ENCODE assay signal across 8 cellular contexts in genomic region chr1:154999651-155000474, GRCh38. TPM values are rescaled to one million over a fixed set of nuclear protein-coding genes. Genes with fewer than 3 reads are reported as not detected.
DNase-seq lines count a peak whose midpoint lies in the region; ATAC-seq and TF ChIP-seq lines count a peak whose summit lies in the region.

No MANE protein-coding gene starts in this region.

- intact Hi-C loops in psoas muscle (cut with DNase I): loop anchor here (1.0 to 5.0 kb wide), 2 partner anchors 38 to 44 kb away; partner anchors contain the start of genes PBXIP1 (in 1 of the 2) and PYGO2 (in 1 of the 2)

- H3K9me3 ChIP-seq in psoas muscle: no peaks in the 10 kb centered on the region

- no peak for ATAC-seq in psoas muscle
- ATAC-seq in GM19463 (IDR thresholded peaks at IDR 0.05; ENCODE audit: unreplicated experiment): no peak
- ATAC-seq in HG03135 (IDR thresholded peaks at IDR 0.05; ENCODE audit: unreplicated experiment): no peak

- H3K27ac ChIP-seq in psoas muscle: peak overlapping the region; percentile 91

- H3K4me1 ChIP-seq in psoas muscle: peaks cover 23% of the 10 kb centered on the region

- no peaks in the 10 kb centered on the region for H3K27me3 ChIP-seq in GM06990 (replicated peaks; ENCODE audit: control insufficient read depth, insufficient read depth, low read length)
- H3K27me3 ChIP-seq in psoas muscle (ENCODE audit: insufficient read depth in 3 of 3, low read length in 2 of 3): no peaks in the 10 kb centered on the region

- 1 to 2% (median 2%) methylated on average over 32 to 41 of the region's 41 CpGs for WGBS in psoas muscle, 3 donors

- TF ChIP-seq CTCF in GM06990 (IDR thresholded peaks at IDR 0.05; ENCODE audit: insufficient read depth, low read length, poor library complexity, severe bottlenecking): no peak
- TF ChIP-seq CTCF in fibroblast of pulmonary artery (IDR thresholded peaks at IDR 0.05; ENCODE audit: low read length, missing control alignments): no peak
- no peak for TF ChIP-seq CTCF in psoas muscle (IDR thresholded peaks at IDR 0.05)

- peak overlapping the region; percentile 96 for H3K4me3 ChIP-seq in GM06990 (replicated peaks; ENCODE audit: low read depth, low read length)
- H3K4me3 ChIP-seq in fibroblast of pulmonary artery (replicated peaks; ENCODE audit: low read depth, low read length): peak overlapping the region; percentile 90
- peak overlapping the region; percentile 78 for H3K4me3 ChIP-seq in psoas muscle

- H3K36me3 ChIP-seq in GM06990 (ENCODE audit: control insufficient read depth, insufficient read depth, low read length) (no peaks in the 10 kb centered on the region), psoas muscle (ENCODE audit: insufficient read depth in 1 of 2, low read depth in 1 of 2) (no peaks in the 10 kb centered on the region)

- peak; percentile 83 for DNase-seq in GM06990 (ENCODE audit: extremely low read depth, insufficient read length)
- peak; percentile 85 for DNase-seq in NAMALWA (ENCODE audit: low spot score)
- DNase-seq in activated T-cell treated with anti-CD3 and anti-CD28 coated beads, Interleukin-2, amount 50 U/mL, for 1 hour: peak; percentile 51
- no peak for DNase-seq in fibroblast of pulmonary artery (ENCODE audit: low read depth)
- peak in 1 of 2 donors; percentile 60 for DNase-seq in psoas muscle
- DNase-seq in GM19240 (ENCODE audit: insufficient read length, low spot score): no peak

RNA-seq across cellular contexts. Expression of gene ZBTB7B, which starts 2.7 kb away (rescaled TPM):
- total RNA-seq in psoas muscle: 10 to 100 TPM; 34.6 to 97.9 (median 70.9) TPM
- 10 to 100 TPM; 20.2 to 55.5 (median 48.7) TPM for polyA plus RNA-seq in psoas muscle

RNA-seq across cellular contexts. Expression of gene LENEP, which starts 6.5 kb away (rescaled TPM):
- total RNA-seq in psoas muscle: not detected
- not detected for polyA plus RNA-seq in psoas muscle

RNA-seq across cellular contexts. Expression of gene FLAD1, which starts 16.7 kb away (rescaled TPM):
- 10 to 100 TPM; 24.5 to 39.4 (median 30.4) TPM for total RNA-seq in psoas muscle
- polyA plus RNA-seq in psoas muscle: 10 to 100 TPM; 32.4 to 52.7 (median 51.6) TPM

RNA-seq across cellular contexts. Expression of gene CKS1B, which starts 25.4 kb away (rescaled TPM):
- total RNA-seq in psoas muscle: 10 to 100 TPM in 1 of 4 donors, 1 to 10 TPM in 3; 5.5 to 13.8 (median 6.9) TPM
- polyA plus RNA-seq in psoas muscle: 10 to 100 TPM; 12.1 to 48.1 (median 30.1) TPM

RNA-seq across cellular contexts. Expression of gene SHC1, which starts 29.3 kb away (rescaled TPM):
- total RNA-seq in psoas muscle: 10 to 100 TPM; 52.3 to 87.2 (median 82.8) TPM
- polyA plus RNA-seq in psoas muscle: 10 to 100 TPM; 33.2 to 67.3 (median 43.8) TPM

Comparison
In these comparisons a context has a peak if more than half of its experiments do, and no peak if none do; other contexts are left out.
1. DNase-seq: peak in GM06990 (single experiment), NAMALWA (single experiment) and activated T-cell treated with anti-CD3 and anti-CD28 coated beads, Interleukin-2, amount 50 U/mL, for 1 hour (single experiment); none in fibroblast of pulmonary artery (single experiment) and GM19240 (single experiment).
2. Peak in every context shown above with its lines, with median percentiles within 50 percentile points of each other: H3K4me3 ChIP-seq.